Comparison of ENCODE assay signal across 1 cellular context in the genomic region with DNA sequence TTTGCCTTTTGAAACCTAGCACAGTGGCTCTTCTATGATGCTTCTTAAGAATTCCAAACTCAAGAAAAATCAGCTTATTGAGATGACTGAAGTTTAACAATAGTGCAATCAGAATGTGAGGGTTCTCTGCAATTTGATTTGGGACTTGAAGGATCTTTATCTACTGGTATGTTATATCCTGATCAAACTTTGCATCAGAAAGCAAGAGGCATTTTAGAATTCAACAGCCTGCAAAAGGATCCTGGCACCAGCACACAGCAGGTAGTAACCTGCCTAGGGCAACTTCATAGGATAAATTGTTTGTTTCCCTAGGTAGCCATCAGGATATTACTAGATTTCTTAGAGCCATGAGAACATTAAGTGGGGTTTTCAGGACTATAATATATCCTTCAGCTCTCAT.
TF ChIP-seq lines count a peak whose summit lies in the region.

No MANE protein-coding gene starts in this region.

TF ChIP-seq in WTC11, 78 proteins besides CTCF, POLR2A, EP300 and RAD21 (continued from another document):
- TF ChIP-seq TCF7 (CRISPR knock-in tag; IDR thresholded peaks at IDR 0.05; ENCODE audit: low read depth): no peak
- no peak for TF ChIP-seq FOXJ3 (CRISPR knock-in tag; IDR thresholded peaks at IDR 0.05; ENCODE audit: borderline replicate concordance)
- no peak for TF ChIP-seq ZNF416 (CRISPR knock-in tag; IDR thresholded peaks at IDR 0.05)
